In genomic region chr4:101050088-101050835, GRCh38 we compare ENCODE assay signal across 17 cellular contexts.
"Had no signal": no experiment of that assay in that cellular context is flagged by ENCODE, and none has a peak within 500 bp of the region (broad histone marks: within the 10 kb centered on the region; RNA-seq: fewer than 3 reads in every experiment).

No MANE protein-coding gene starts in this region.

- H3K27me3 Mint-ChIP-seq: activated CD4-positive, alpha-beta memory T cell treated with anti-CD3 and anti-CD28 coated beads for 36 hours had no signal

- ATAC-seq: heart right ventricle, left lung, right cardiac atrium had no signal

- H3K4me3 Mint-ChIP-seq: activated CD4-positive, alpha-beta memory T cell treated with anti-CD3 and anti-CD28 coated beads for 36 hours; neural crest cell had no signal

- H3K4me3 ChIP-seq: breast epithelium, esophagus muscularis mucosa, heart right ventricle, left lung, prostate gland, skin epidermis, thoracic aorta, upper lobe of left lung had no signal

- DNase-seq: activated CD4-positive, alpha-beta memory T cell treated with anti-CD3 and anti-CD28 coated beads for 36 hours; activated naive CD4-positive, alpha-beta T cell treated with Interleukin-2 at 50 U/mL for 16 hours; effector CD4-positive, alpha-beta T cell; heart right ventricle; left lung; mammary epithelial cell; right cardiac atrium; stimulated activated CD4-positive, alpha-beta T cell treated with anti-CD3 and anti-CD28 coated beads, Interleukin-15, amount 100 ng/mL, for 24 hours; stimulated activated CD4-positive, alpha-beta T cell treated with anti-CD3 and anti-CD28 coated beads, Interleukin-2, amount 100 ng/mL, for 48 hours; upper lobe of left lung had no signal

- H3K27ac ChIP-seq: breast epithelium, esophagus muscularis mucosa, heart right ventricle, left lung, prostate gland, skin epidermis, thoracic aorta, upper lobe of left lung had no signal

- H3K9me3 Mint-ChIP-seq: activated CD4-positive, alpha-beta memory T cell treated with anti-CD3 and anti-CD28 coated beads for 36 hours; activated T-helper 2 cell treated with anti-CD3 and anti-CD28 coated beads, Interferon-gamma antibody, Interleukin-2, Interleukin-4, amounts not matched to agents 10 μg/mL and 5 μg/mL and 100 μg/mL, durations not matched to agents 14 hours and 24 hours and 36 hours; neural crest cell had no signal

- H3K27ac Mint-ChIP-seq: activated CD4-positive, alpha-beta memory T cell treated with anti-CD3 and anti-CD28 coated beads for 36 hours; activated T-helper 2 cell treated with anti-CD3 and anti-CD28 coated beads, Interferon-gamma antibody, Interleukin-2, Interleukin-4, amounts not matched to agents 10 μg/mL and 5 μg/mL and 100 μg/mL, durations not matched to agents 14 hours and 24 hours and 36 hours had no signal
